Comparison of ENCODE assay signal across 1 cellular context in genomic region chr19:18297308-18297707, GRCh38.
TF ChIP-seq lines count a peak whose summit lies in the region.

No MANE protein-coding gene starts in this region.

TF ChIP-seq in HepG2, 621 proteins besides CTCF, POLR2A, EP300 and RAD21:
- TF ChIP-seq ZNF296 (CRISPR knock-in tag; conservative IDR thresholded peaks at IDR 0.05) = no peak
- TF ChIP-seq USF2 (IDR thresholded peaks at IDR 0.05; ENCODE audit: low read depth, low read length) = no peak
- no peak for TF ChIP-seq USF2 (CRISPR knock-in tag; IDR thresholded peaks at IDR 0.05; ENCODE audit: borderline replicate concordance)
- no peak for TF ChIP-seq ADNP (CRISPR knock-in tag; IDR thresholded peaks at IDR 0.05)
- TF ChIP-seq, protein P1, sequence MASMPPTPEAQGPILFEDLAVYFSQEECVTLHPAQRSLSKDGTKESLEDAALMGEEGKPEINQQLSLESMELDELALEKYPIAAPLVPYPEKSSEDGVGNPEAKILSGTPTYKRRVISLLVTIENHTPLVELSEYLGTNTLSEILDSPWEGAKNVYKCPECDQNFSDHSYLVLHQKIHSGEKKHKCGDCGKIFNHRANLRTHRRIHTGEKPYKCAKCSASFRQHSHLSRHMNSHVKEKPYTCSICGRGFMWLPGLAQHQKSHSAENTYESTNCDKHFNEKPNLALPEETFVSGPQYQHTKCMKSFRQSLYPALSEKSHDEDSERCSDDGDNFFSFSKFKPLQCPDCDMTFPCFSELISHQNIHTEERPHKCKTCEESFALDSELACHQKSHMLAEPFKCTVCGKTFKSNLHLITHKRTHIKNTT (CRISPR knock-in tag; IDR thresholded peaks at IDR 0.05) = no peak
- TF ChIP-seq MAX (IDR thresholded peaks at IDR 0.05) = peak; percentile 13; the same call in 1 of the 2 replicates
- TF ChIP-seq HMGXB3 (CRISPR knock-in tag; IDR thresholded peaks at IDR 0.05; ENCODE audit: borderline replicate concordance) = no peak
- TF ChIP-seq ZNF33A (CRISPR knock-in tag; IDR thresholded peaks at IDR 0.05; ENCODE audit: borderline replicate concordance) = no peak
- TF ChIP-seq TFDP1 (CRISPR knock-in tag; IDR thresholded peaks at IDR 0.05; ENCODE audit: borderline replicate concordance) = no peak
- no peak for TF ChIP-seq ZSCAN21 (CRISPR knock-in tag; IDR thresholded peaks at IDR 0.05; ENCODE audit: borderline replicate concordance)
- TF ChIP-seq, protein P2, sequence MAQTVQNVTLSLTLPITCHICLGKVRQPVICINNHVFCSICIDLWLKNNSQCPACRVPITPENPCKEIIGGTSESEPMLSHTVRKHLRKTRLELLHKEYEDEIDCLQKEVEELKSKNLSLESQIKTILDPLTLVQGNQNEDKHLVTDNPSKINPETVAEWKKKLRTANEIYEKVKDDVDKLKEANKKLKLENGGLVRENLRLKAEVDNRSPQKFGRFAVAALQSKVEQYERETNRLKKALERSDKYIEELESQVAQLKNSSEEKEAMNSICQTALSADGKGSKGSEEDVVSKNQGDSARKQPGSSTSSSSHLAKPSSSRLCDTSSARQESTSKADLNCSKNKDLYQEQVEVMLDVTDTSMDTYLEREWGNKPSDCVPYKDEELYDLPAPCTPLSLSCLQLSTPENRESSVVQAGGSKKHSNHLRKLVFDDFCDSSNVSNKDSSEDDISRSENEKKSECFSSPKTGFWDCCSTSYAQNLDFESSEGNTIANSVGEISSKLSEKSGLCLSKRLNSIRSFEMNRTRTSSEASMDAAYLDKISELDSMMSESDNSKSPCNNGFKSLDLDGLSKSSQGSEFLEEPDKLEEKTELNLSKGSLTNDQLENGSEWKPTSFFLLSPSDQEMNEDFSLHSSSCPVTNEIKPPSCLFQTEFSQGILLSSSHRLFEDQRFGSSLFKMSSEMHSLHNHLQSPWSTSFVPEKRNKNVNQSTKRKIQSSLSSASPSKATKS (CRISPR knock-in tag; IDR thresholded peaks at IDR 0.05) = no peak
- no peak for TF ChIP-seq ZNF337 (CRISPR knock-in tag; IDR thresholded peaks at IDR 0.05; ENCODE audit: borderline replicate concordance, low read depth)
- TF ChIP-seq, protein P3, sequence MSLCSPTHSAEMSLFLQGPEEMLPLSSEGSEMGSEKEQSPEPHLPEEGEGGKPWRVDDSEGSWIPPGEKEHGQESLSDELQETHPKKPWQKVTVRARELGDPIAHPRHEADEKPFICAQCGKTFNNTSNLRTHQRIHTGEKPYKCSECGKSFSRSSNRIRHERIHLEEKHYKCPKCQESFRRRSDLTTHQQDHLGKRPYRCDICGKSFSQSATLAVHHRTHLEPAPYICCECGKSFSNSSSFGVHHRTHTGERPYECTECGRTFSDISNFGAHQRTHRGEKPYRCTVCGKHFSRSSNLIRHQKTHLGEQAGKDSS (CRISPR knock-in tag; IDR thresholded peaks at IDR 0.05; ENCODE audit: borderline replicate concordance, low read depth) = no peak
- peak; percentile 72 for TF ChIP-seq MNT (IDR thresholded peaks at IDR 0.05)
- TF ChIP-seq ZFP91 (CRISPR knock-in tag; IDR thresholded peaks at IDR 0.05; ENCODE audit: borderline replicate concordance) = no peak
